ENCODE assay signal across 12 cellular contexts in genomic region chr19:53864308-53864836, GRCh38. TPM values are rescaled to one million over a fixed set of nuclear protein-coding genes. Genes with fewer than 3 reads are reported as not detected.
DNase-seq lines count a peak whose midpoint lies in the region; ATAC-seq and TF ChIP-seq lines count a peak whose summit lies in the region.
"Had no signal": no experiment of that assay in that cellular context is flagged by ENCODE, and none has a peak within 500 bp of the region (broad histone marks: within the 10 kb centered on the region; RNA-seq: fewer than 3 reads in every experiment).

No MANE protein-coding gene starts in this region.

- ATAC-seq in HCT116: no peak
- ATAC-seq in HG03439 (IDR thresholded peaks at IDR 0.05; ENCODE audit: unreplicated experiment): no peak
- ATAC-seq: effector memory CD8-positive, alpha-beta T cell had no signal

- H3K4me2 ChIP-seq in HCT116 (ENCODE audit: low read length): peak overlapping the region; percentile 99

- TF ChIP-seq CTCF in HCT116 (IDR thresholded peaks at IDR 0.05 in 2 of 3, conservative IDR thresholded peaks at IDR 0.05 in 1 of 3; ENCODE audit: borderline replicate concordance in 1 of 3, insufficient read depth in 1 of 3, low read depth in 2 of 3, low read length in 2 of 3) (no peak), RWPE1 (conservative IDR thresholded peaks at IDR 0.05; ENCODE audit: low read depth) (no peak)

- H3K9me2 ChIP-seq in HCT116 (ENCODE audit: insufficient read depth): no peaks in the 10 kb centered on the region

- POLR2A ChIA-PET in HCT116 (lab: Charles Lee): no interaction called here
- POLR2A ChIA-PET in RWPE1 (lab: Yijun Ruan, JAX; ENCODE audit: low non-redundant PET): no interaction called here

- H3K27me3 ChIP-seq in HCT116 (ENCODE audit: insufficient read depth, low read length) (no peaks in the 10 kb centered on the region), layer of hippocampus (ENCODE audit: control insufficient read depth, insufficient read depth, low read length) (no peaks in the 10 kb centered on the region)

- no peak for TF ChIP-seq POLR2A in HCT116 (IDR thresholded peaks at IDR 0.05; ENCODE audit: borderline replicate concordance, extremely low read depth, insufficient read depth, insufficient read length)

- no TSS peak for BruUV-seq in HCT116 (replicated peaks; lab: Mats Ljungman, UMichigan)

- no peak for TF ChIP-seq RAD21 in HCT116 (IDR thresholded peaks at IDR 0.05; ENCODE audit: low read depth)

- CTCF ChIA-PET in HCT116 (lab: Charles Lee) (no interaction called here), RWPE1 (lab: Yijun Ruan, JAX) (no interaction called here)

- no peak overlapping the region for H2AFZ ChIP-seq in HCT116 (ENCODE audit: low read depth, low read length, poor library complexity, severe bottlenecking)

- no peaks in the 10 kb centered on the region for H4K20me1 ChIP-seq in HCT116 (ENCODE audit: insufficient read depth)

- no peak for DNase-seq in HCT116 (ENCODE audit: low read depth, low spot score)
- DNase-seq in RWPE1 (ENCODE audit: low spot score): no peak
- peak; percentile 87 for DNase-seq in superior temporal gyrus (ENCODE audit: extremely low spot score)
- DNase-seq in iPS-NIHi7 (ENCODE audit: extremely low spot score): no peak
- no peak for DNase-seq in cortex of kidney (lab: John Stamatoyannopoulos, UW)
- DNase-seq: effector memory CD8-positive, alpha-beta T cell; KBM-7; NCI-H2081 treated with DMSO at 0.1 percent for 48 hours had no signal

- H3K4me3 ChIP-seq in HCT116 (replicated peaks in 1 of 2; ENCODE audit: low read depth in 1 of 2, low read length in 2 of 2): peak overlapping the region in 1 of 2 experiments; percentile 78; a peak in 1 of 4 replicates
- H3K4me3 ChIP-seq: thoracic aorta had no signal

- H3K79me2 ChIP-seq in HCT116 (ENCODE audit: insufficient read depth, low read length): peaks cover 17% of the 10 kb centered on the region

- H3K27ac ChIP-seq in HCT116 (ENCODE audit: low read depth, low read length) (peak overlapping the region; percentile 77), RWPE1 (peak overlapping the region; percentile 98), layer of hippocampus (ENCODE audit: low read depth, low read length) (peak overlapping the region; percentile 96)

- peaks cover 21 to 44% of the 10 kb centered on the region in 2 experiments for H3K4me1 ChIP-seq in HCT116 (ENCODE audit: control insufficient read depth in 1 of 2, insufficient read depth in 2 of 2, low read length in 2 of 2)

- no peaks in the 10 kb centered on the region for H3K9me3 ChIP-seq in HCT116 (ENCODE audit: control insufficient read depth in 1 of 2, insufficient read depth in 1 of 2, low read depth in 1 of 2, low read length in 2 of 2)
- H3K9me3 ChIP-seq: thoracic aorta had no signal

- intact Hi-C loops in HCT116 (cut with micrococcal nuclease): no loop called here

- H3K9ac ChIP-seq in HCT116 (ENCODE audit: low read length): peak overlapping the region; percentile 95; the same call in 1 of the 2 replicates

- RAD21 ChIA-PET in HCT116 (lab: Charles Lee; ENCODE audit: low non-redundant PET in 1 of 2, low total read pairs in 2 of 2, uncharacterized antibody in 2 of 2, unreplicated experiment in 2 of 2): no interaction called here

- no peaks in the 10 kb centered on the region for H3K36me3 ChIP-seq in HCT116 (ENCODE audit: control insufficient read depth in 1 of 2, insufficient read depth in 2 of 2, low read length in 2 of 2)
- H3K36me3 ChIP-seq: thoracic aorta had no signal

TF ChIP-seq in HCT116, 20 proteins besides CTCF, POLR2A, EP300 and RAD21:
- TF ChIP-seq EZH2phosphoT487 (IDR thresholded peaks at IDR 0.05; ENCODE audit: borderline replicate concordance) (no peak), FOSL1 (IDR thresholded peaks at IDR 0.05; ENCODE audit: low read depth) (no peak), CBX3 (IDR thresholded peaks at IDR 0.05; ENCODE audit: low read depth) (no peak), MAX (IDR thresholded peaks at IDR 0.05) (no peak), ZBTB33 (IDR thresholded peaks at IDR 0.05; ENCODE audit: extremely low read depth, insufficient replicate concordance, low read length) (no peak), SRF (IDR thresholded peaks at IDR 0.05; ENCODE audit: low read depth) (no peak), SIN3A (IDR thresholded peaks at IDR 0.05; ENCODE audit: low read depth) (no peak), EZH2 (IDR thresholded peaks at IDR 0.05) (no peak)

RNA-seq across cellular contexts. Expression of gene MYADM, which starts 3.3 kb away (rescaled TPM):
- 79.6 TPM for total RNA-seq in HCT116 (2021; ENCODE audit: unreplicated experiment)
- 81.0 and 102 TPM in 2 replicates for polyA plus RNA-seq in HCT116 (2012)

RNA-seq across cellular contexts. Expression of gene PRKCG, which starts 17.6 kb away (rescaled TPM):
- 2.8 TPM for total RNA-seq in HCT116 (2021; ENCODE audit: unreplicated experiment)
- polyA plus RNA-seq in HCT116 (2012): 1.8 and 2.3 TPM in 2 replicates
- total RNA-seq: mesenteric fat pad, thoracic aorta had no signal

RNA-seq across cellular contexts. Expression of gene NLRP12, which starts 40.3 kb away (rescaled TPM):
- total RNA-seq in HCT116 (2021; ENCODE audit: unreplicated experiment): 0.25 TPM
- polyA plus RNA-seq in HCT116 (2012): 0.26 and 0.29 TPM in 2 replicates

RNA-seq across cellular contexts. Expression of gene CACNG7, which starts 44.7 kb away (rescaled TPM):
- not detected for total RNA-seq in HCT116 (2021; ENCODE audit: unreplicated experiment)
- polyA plus RNA-seq in HCT116 (2012): 0.07 and 0.10 TPM in 2 replicates
- total RNA-seq: mesenteric fat pad, thoracic aorta had no signal
